Comparison of ENCODE assay signal across 1 cellular context in the genomic region with DNA sequence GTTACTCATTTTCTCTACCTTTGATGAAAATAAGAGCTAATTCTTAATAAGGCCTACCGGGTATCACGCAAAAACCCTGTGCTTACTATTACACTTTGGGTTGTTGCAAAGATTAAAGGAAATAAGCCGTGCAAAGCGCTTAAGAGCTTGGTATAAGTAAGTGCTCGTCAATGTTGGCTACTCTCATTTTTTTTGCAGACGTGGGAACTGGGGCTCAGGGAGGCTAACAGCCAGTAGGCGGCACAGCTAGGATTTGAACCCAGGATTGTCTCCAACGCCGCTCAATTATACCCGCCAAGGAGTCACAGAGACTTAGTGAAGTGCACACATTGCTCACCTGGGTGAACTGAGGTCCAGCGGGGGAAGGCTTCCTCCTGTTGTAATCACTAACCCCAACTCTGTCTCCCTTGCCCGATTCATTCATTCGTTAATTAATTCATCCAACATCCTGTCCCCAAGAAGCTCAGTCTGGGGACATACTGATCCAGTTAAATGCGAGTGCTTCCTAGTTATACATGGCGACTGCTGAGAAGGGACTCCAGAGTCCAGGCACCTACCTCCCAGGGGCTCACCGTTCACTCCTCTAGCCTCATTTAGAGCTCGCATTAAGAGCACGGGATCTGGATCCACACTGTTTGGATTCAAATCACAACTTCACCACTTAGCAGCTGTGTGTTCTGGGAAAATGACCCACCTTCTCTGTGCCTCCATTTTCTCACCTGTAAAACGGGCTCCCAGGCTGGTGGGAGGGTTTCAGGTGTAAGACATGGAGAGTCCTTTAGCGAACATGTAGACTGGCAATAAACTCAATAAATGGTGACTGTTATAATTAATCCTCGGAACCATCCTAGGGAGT.
A peak's percentile ranks its signal among the peaks of the same experiment; 100 is the strongest.
TF ChIP-seq lines count a peak whose summit lies in the region.

No MANE protein-coding gene starts in this region.

TF ChIP-seq in K562, 482 proteins besides CTCF, POLR2A, EP300 and RAD21:
- peak; percentile 6 to 18; a peak in 3 of 4 replicates for TF ChIP-seq KDM1A (IDR thresholded peaks at IDR 0.05)
- TF ChIP-seq PTBP1 (IDR thresholded peaks at IDR 0.05; ENCODE audit: low read depth, low read length), result 0 out of 2 replicates have a peak, but pooled peaks have one; percentile 29
- no peak for TF ChIP-seq FOXJ2 (tag; IDR thresholded peaks at IDR 0.05)
- TF ChIP-seq, protein P1, sequence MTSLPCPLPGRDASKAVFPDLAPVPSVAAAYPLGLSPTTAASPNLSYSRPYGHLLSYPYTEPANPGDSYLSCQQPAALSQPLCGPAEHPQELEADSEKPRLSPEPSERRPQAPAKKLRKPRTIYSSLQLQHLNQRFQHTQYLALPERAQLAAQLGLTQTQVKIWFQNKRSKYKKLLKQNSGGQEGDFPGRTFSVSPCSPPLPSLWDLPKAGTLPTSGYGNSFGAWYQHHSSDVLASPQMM (CRISPR knock-in tag; IDR thresholded peaks at IDR 0.05), result no peak
- TF ChIP-seq FOXA3 (CRISPR knock-in tag; conservative IDR thresholded peaks at IDR 0.05 in 1 of 2, IDR thresholded peaks at IDR 0.05 in 1 of 2), result no peak
- no peak for TF ChIP-seq ZBTB17 (CRISPR knock-in tag; IDR thresholded peaks at IDR 0.05)
- no peak for TF ChIP-seq TBL1XR1 (IDR thresholded peaks at IDR 0.05; ENCODE audit: low read length in 2 of 2)
- TF ChIP-seq ZNF354B (CRISPR knock-in tag; IDR thresholded peaks at IDR 0.05), result no peak
- peak; percentile 15; the same call in 1 of the 2 replicates for TF ChIP-seq ZNF24 (IDR thresholded peaks at IDR 0.05)
- TF ChIP-seq POLR2AphosphoS2 (IDR thresholded peaks at IDR 0.05; ENCODE audit: low read length), result no peak
- peak; percentile 62 for TF ChIP-seq BCOR (IDR thresholded peaks at IDR 0.05)
- TF ChIP-seq ZNF124 (CRISPR knock-in tag; IDR thresholded peaks at IDR 0.05), result no peak
- 0 out of 2 replicates have a peak, but pooled peaks have one; percentile 5 for TF ChIP-seq ETV1 (tag; conservative IDR thresholded peaks at IDR 0.05; ENCODE audit: low read depth)
- TF ChIP-seq ZFP36 (IDR thresholded peaks at IDR 0.05; ENCODE audit: low read depth, low read length, partially characterized antibody), result peak; percentile 30
- TF ChIP-seq DPF2 (IDR thresholded peaks at IDR 0.05), result no peak
- no peak for TF ChIP-seq DMBX1 (CRISPR knock-in tag; IDR thresholded peaks at IDR 0.05; ENCODE audit: borderline replicate concordance)
- TF ChIP-seq, protein P2, sequence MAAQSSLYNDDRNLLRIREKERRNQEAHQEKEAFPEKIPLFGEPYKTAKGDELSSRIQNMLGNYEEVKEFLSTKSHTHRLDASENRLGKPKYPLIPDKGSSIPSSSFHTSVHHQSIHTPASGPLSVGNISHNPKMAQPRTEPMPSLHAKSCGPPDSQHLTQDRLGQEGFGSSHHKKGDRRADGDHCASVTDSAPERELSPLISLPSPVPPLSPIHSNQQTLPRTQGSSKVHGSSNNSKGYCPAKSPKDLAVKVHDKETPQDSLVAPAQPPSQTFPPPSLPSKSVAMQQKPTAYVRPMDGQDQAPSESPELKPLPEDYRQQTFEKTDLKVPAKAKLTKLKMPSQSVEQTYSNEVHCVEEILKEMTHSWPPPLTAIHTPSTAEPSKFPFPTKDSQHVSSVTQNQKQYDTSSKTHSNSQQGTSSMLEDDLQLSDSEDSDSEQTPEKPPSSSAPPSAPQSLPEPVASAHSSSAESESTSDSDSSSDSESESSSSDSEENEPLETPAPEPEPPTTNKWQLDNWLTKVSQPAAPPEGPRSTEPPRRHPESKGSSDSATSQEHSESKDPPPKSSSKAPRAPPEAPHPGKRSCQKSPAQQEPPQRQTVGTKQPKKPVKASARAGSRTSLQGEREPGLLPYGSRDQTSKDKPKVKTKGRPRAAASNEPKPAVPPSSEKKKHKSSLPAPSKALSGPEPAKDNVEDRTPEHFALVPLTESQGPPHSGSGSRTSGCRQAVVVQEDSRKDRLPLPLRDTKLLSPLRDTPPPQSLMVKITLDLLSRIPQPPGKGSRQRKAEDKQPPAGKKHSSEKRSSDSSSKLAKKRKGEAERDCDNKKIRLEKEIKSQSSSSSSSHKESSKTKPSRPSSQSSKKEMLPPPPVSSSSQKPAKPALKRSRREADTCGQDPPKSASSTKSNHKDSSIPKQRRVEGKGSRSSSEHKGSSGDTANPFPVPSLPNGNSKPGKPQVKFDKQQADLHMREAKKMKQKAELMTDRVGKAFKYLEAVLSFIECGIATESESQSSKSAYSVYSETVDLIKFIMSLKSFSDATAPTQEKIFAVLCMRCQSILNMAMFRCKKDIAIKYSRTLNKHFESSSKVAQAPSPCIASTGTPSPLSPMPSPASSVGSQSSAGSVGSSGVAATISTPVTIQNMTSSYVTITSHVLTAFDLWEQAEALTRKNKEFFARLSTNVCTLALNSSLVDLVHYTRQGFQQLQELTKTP (IDR thresholded peaks at IDR 0.05; ENCODE audit: low read depth in 1 of 2, partially characterized antibody in 2 of 2), result no peak
- peak; percentile 68 for TF ChIP-seq RBM25 (IDR thresholded peaks at IDR 0.05; ENCODE audit: low read depth, low read length, severe bottlenecking)
- TF ChIP-seq CBFB (CRISPR knock-in tag; IDR thresholded peaks at IDR 0.05), result no peak
- no peak for TF ChIP-seq ZNF316 (IDR thresholded peaks at IDR 0.05)
- no peak for TF ChIP-seq SMARCB1 (IDR thresholded peaks at IDR 0.05; ENCODE audit: insufficient read length, low read depth)
